ENCODE assay signal across 1 cellular context in genomic region chr17:6713130-6713917, GRCh38.
TF ChIP-seq lines count a peak whose summit lies in the region.

TSS of gene SLC13A5 (minus strand) at chr17:6713369. CDS start at chr17:6713333, 36 bp downstream.

TF ChIP-seq in HepG2, 621 proteins besides CTCF, POLR2A, EP300 and RAD21 (continued from another document and continues in another):
- no peak for TF ChIP-seq CEBPZ (IDR thresholded peaks at IDR 0.05; ENCODE audit: low read length)
- TF ChIP-seq, protein P1, sequence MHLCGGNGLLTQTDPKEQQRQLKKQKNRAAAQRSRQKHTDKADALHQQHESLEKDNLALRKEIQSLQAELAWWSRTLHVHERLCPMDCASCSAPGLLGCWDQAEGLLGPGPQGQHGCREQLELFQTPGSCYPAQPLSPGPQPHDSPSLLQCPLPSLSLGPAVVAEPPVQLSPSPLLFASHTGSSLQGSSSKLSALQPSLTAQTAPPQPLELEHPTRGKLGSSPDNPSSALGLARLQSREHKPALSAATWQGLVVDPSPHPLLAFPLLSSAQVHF (CRISPR knock-in tag; IDR thresholded peaks at IDR 0.05): peak; percentile 91
- peak; percentile 32 for TF ChIP-seq TBL1XR1 (IDR thresholded peaks at IDR 0.05; ENCODE audit: borderline replicate concordance, low read length, partially characterized antibody)
- TF ChIP-seq SKIL (CRISPR knock-in tag; IDR thresholded peaks at IDR 0.05; ENCODE audit: borderline replicate concordance): peak; percentile 89
- TF ChIP-seq ZNF383 (CRISPR knock-in tag; IDR thresholded peaks at IDR 0.05; ENCODE audit: borderline replicate concordance): no peak
- TF ChIP-seq PAX8 (CRISPR knock-in tag; IDR thresholded peaks at IDR 0.05; ENCODE audit: borderline replicate concordance): no peak
- TF ChIP-seq HMGA1 (CRISPR knock-in tag; conservative IDR thresholded peaks at IDR 0.05): no peak
- TF ChIP-seq CREB1 (IDR thresholded peaks at IDR 0.05): no peak
- no peak for TF ChIP-seq CREB1 (CRISPR knock-in tag; IDR thresholded peaks at IDR 0.05)
- no peak for TF ChIP-seq ZNF577 (CRISPR knock-in tag; IDR thresholded peaks at IDR 0.05; ENCODE audit: borderline replicate concordance, low read depth)
- TF ChIP-seq, protein P2, sequence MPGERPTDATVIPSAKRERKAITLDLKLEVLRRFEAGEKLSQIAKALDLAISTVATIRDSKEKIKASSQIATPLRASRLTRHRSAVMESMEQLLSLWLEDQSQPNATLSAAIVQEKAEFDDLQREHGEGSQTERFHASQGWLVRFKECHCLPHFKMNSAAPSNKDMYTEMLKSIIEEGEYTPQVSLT (CRISPR knock-in tag; IDR thresholded peaks at IDR 0.05; ENCODE audit: borderline replicate concordance, low read depth): no peak
- TF ChIP-seq ZBTB43 (CRISPR knock-in tag; conservative IDR thresholded peaks at IDR 0.05): no peak; the same call in 1 of the 2 replicates
- peak; percentile 43; the same call in 1 of the 2 replicates for TF ChIP-seq ZNF777 (CRISPR knock-in tag; IDR thresholded peaks at IDR 0.05)
- no peak for TF ChIP-seq HCFC1 (IDR thresholded peaks at IDR 0.05; ENCODE audit: low read depth, low read length)
- TF ChIP-seq, protein P3, sequence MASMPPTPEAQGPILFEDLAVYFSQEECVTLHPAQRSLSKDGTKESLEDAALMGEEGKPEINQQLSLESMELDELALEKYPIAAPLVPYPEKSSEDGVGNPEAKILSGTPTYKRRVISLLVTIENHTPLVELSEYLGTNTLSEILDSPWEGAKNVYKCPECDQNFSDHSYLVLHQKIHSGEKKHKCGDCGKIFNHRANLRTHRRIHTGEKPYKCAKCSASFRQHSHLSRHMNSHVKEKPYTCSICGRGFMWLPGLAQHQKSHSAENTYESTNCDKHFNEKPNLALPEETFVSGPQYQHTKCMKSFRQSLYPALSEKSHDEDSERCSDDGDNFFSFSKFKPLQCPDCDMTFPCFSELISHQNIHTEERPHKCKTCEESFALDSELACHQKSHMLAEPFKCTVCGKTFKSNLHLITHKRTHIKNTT (CRISPR knock-in tag; IDR thresholded peaks at IDR 0.05): no peak
- TF ChIP-seq NFE2 (CRISPR knock-in tag; IDR thresholded peaks at IDR 0.05): no peak
- TF ChIP-seq ZNF343 (CRISPR knock-in tag; IDR thresholded peaks at IDR 0.05): 0 out of 2 replicates have a peak, but pooled peaks have one; percentile 34
- peak; percentile 59; the same call in 1 of the 2 replicates for TF ChIP-seq ZNF335 (CRISPR knock-in tag; IDR thresholded peaks at IDR 0.05)
- TF ChIP-seq TFDP2 (CRISPR knock-in tag; IDR thresholded peaks at IDR 0.05): peak; percentile 57
- TF ChIP-seq, protein P4, sequence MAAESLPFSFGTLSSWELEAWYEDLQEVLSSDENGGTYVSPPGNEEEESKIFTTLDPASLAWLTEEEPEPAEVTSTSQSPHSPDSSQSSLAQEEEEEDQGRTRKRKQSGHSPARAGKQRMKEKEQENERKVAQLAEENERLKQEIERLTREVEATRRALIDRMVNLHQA (CRISPR knock-in tag; IDR thresholded peaks at IDR 0.05): no peak
- peak; percentile 52; the same call in 1 of the 2 replicates for TF ChIP-seq ZBTB4 (CRISPR knock-in tag; IDR thresholded peaks at IDR 0.05; ENCODE audit: borderline replicate concordance)
- no peak for TF ChIP-seq RBM22 (optimal IDR thresholded peaks at IDR 0.05; ENCODE audit: low read length)
- TF ChIP-seq CCDC6 (CRISPR knock-in tag; IDR thresholded peaks at IDR 0.05): peak; percentile 79
- no peak for TF ChIP-seq FOXK2 (IDR thresholded peaks at IDR 0.05)
- TF ChIP-seq, protein P5, sequence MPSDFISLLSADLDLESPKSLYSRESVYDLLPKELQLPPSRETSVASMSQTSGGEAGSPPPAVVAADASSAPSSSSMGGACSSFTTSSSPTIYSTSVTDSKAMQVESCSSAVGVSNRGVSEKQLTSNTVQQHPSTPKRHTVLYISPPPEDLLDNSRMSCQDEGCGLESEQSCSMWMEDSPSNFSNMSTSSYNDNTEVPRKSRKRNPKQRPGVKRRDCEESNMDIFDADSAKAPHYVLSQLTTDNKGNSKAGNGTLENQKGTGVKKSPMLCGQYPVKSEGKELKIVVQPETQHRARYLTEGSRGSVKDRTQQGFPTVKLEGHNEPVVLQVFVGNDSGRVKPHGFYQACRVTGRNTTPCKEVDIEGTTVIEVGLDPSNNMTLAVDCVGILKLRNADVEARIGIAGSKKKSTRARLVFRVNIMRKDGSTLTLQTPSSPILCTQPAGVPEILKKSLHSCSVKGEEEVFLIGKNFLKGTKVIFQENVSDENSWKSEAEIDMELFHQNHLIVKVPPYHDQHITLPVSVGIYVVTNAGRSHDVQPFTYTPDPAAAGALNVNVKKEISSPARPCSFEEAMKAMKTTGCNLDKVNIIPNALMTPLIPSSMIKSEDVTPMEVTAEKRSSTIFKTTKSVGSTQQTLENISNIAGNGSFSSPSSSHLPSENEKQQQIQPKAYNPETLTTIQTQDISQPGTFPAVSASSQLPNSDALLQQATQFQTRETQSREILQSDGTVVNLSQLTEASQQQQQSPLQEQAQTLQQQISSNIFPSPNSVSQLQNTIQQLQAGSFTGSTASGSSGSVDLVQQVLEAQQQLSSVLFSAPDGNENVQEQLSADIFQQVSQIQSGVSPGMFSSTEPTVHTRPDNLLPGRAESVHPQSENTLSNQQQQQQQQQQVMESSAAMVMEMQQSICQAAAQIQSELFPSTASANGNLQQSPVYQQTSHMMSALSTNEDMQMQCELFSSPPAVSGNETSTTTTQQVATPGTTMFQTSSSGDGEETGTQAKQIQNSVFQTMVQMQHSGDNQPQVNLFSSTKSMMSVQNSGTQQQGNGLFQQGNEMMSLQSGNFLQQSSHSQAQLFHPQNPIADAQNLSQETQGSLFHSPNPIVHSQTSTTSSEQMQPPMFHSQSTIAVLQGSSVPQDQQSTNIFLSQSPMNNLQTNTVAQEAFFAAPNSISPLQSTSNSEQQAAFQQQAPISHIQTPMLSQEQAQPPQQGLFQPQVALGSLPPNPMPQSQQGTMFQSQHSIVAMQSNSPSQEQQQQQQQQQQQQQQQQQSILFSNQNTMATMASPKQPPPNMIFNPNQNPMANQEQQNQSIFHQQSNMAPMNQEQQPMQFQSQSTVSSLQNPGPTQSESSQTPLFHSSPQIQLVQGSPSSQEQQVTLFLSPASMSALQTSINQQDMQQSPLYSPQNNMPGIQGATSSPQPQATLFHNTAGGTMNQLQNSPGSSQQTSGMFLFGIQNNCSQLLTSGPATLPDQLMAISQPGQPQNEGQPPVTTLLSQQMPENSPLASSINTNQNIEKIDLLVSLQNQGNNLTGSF (CRISPR knock-in tag; IDR thresholded peaks at IDR 0.05): peak; percentile 78
- peak; percentile 63; the same call in 1 of the 2 replicates for TF ChIP-seq SOX5 (CRISPR knock-in tag; IDR thresholded peaks at IDR 0.05; ENCODE audit: borderline replicate concordance)
- TF ChIP-seq HHEX (CRISPR knock-in tag; IDR thresholded peaks at IDR 0.05): peak; percentile 53; the same call in 1 of the 2 replicates
- no peak for TF ChIP-seq NFKBIZ (CRISPR knock-in tag; IDR thresholded peaks at IDR 0.05)
- no peak; the same call in none of the 2 replicates for TF ChIP-seq ZSCAN31 (CRISPR knock-in tag; IDR thresholded peaks at IDR 0.05; ENCODE audit: low read depth)
- no peak for TF ChIP-seq TCF7L2 (IDR thresholded peaks at IDR 0.05; ENCODE audit: low read depth, low read length)
- TF ChIP-seq ZNF136 (CRISPR knock-in tag; IDR thresholded peaks at IDR 0.05; ENCODE audit: low read depth): peak; percentile 42; the same call in 1 of the 2 replicates
- TF ChIP-seq KLF13 (CRISPR knock-in tag; IDR thresholded peaks at IDR 0.05): 0 out of 2 replicates have a peak, but pooled peaks have one; percentile 23
- TF ChIP-seq, protein P6, sequence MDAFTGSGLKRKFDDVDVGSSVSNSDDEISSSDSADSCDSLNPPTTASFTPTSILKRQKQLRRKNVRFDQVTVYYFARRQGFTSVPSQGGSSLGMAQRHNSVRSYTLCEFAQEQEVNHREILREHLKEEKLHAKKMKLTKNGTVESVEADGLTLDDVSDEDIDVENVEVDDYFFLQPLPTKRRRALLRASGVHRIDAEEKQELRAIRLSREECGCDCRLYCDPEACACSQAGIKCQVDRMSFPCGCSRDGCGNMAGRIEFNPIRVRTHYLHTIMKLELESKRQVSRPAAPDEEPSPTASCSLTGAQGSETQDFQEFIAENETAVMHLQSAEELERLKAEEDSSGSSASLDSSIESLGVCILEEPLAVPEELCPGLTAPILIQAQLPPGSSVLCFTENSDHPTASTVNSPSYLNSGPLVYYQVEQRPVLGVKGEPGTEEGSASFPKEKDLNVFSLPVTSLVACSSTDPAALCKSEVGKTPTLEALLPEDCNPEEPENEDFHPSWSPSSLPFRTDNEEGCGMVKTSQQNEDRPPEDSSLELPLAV (CRISPR knock-in tag; conservative IDR thresholded peaks at IDR 0.05; ENCODE audit: low read depth): no peak
- 0 out of 2 replicates have a peak, but pooled peaks have one; percentile 30 for TF ChIP-seq ZNF552 (CRISPR knock-in tag; IDR thresholded peaks at IDR 0.05; ENCODE audit: borderline replicate concordance)
- peak; percentile 58 for TF ChIP-seq ASH2L (IDR thresholded peaks at IDR 0.05; ENCODE audit: insufficient read length, low read depth, low read length)
- no peak; the same call in 1 of the 2 replicates for TF ChIP-seq ZNF234 (CRISPR knock-in tag; conservative IDR thresholded peaks at IDR 0.05)
- TF ChIP-seq ZNF83 (CRISPR knock-in tag; IDR thresholded peaks at IDR 0.05; ENCODE audit: borderline replicate concordance): no peak
- no peak for TF ChIP-seq MATR3 (CRISPR knock-in tag; IDR thresholded peaks at IDR 0.05)
